ENCODE assay signal across 20 cellular contexts in the genomic region with DNA sequence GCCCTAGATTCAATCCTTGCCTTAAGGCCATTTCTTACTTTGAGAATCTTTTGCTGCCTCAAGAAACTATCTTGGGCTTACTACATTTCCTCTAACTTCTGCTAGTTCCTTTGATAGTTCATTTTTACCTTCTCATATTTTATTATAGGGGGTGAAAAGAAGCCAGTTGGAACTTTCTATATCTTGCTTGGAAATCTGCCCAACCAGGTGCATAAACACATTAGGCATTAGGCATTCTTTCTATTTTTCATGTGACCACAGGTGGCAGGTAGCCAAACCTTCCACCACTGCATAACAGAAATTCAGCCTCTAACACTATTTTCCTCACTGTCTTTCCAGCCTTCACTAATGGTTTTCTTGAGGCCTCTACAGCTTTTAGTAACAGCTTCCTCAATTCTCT.
A peak's percentile ranks its signal among the peaks of the same experiment; 100 is the strongest.
DNase-seq lines count a peak whose midpoint lies in the region; ATAC-seq and TF ChIP-seq lines count a peak whose summit lies in the region.
"Had no signal": no experiment of that assay in that cellular context is flagged by ENCODE, and none has a peak within 500 bp of the region (broad histone marks: within the 10 kb centered on the region; RNA-seq: fewer than 3 reads in every experiment).

No MANE protein-coding gene starts in this region.

- no peaks in the 10 kb centered on the region for H3K4me1 ChIP-seq in spleen
- H3K4me1 ChIP-seq: BLaER1, neural progenitor cell, sigmoid colon had no signal

- no peaks in the 10 kb centered on the region for H3K9me3 Mint-ChIP-seq in activated CD4-positive, alpha-beta memory T cell treated with anti-CD3 and anti-CD28 coated beads for 36 hours
- H3K9me3 Mint-ChIP-seq: activated naive CD4-positive, alpha-beta T cell treated with anti-CD3 and anti-CD28 coated beads, Interleukin-2, amount 50 U/mL, for 24 hours; effector memory CD8-positive, alpha-beta T cell; memory B cell; neural progenitor cell had no signal

- peaks cover 0 to 5% (median 0%) of the 10 kb centered on the region in 7 donors for H3K27me3 ChIP-seq in spleen (replicated peaks in 1 of 7)
- H3K27me3 ChIP-seq: BLaER1, neural progenitor cell, sigmoid colon had no signal

- TF ChIP-seq POLR2A in spleen (IDR thresholded peaks at IDR 0.05), result no peak

- H3K9me3 ChIP-seq in spleen, result peaks cover 0 to 4% (median 0%) of the 10 kb centered on the region in 8 donors
- H3K9me3 ChIP-seq: BLaER1, sigmoid colon had no signal

- peak; percentile 11; the same call in 1 of the 2 replicates for TF ChIP-seq RAD21 in Ishikawa (IDR thresholded peaks at IDR 0.05; ENCODE audit: low read depth)

- H3K4me1 Mint-ChIP-seq in activated CD4-positive, alpha-beta memory T cell treated with anti-CD3 and anti-CD28 coated beads for 36 hours (ENCODE audit: low read depth), result no peaks in the 10 kb centered on the region
- H3K4me1 Mint-ChIP-seq: activated B cell treated with CpG ODN at 0.5 μM for 24 hours; activated naive CD4-positive, alpha-beta T cell treated with anti-CD3 and anti-CD28 coated beads, Interleukin-2, amount 50 U/mL, for 24 hours; memory B cell; neural progenitor cell had no signal

- TF ChIP-seq CTCF in spleen (IDR thresholded peaks at IDR 0.05 in 8 of 11, conservative IDR thresholded peaks at IDR 0.05 in 3 of 11), result no peak

- POLR2A ChIA-PET in activated CD4-positive, alpha-beta memory T cell treated with anti-CD3 and anti-CD28 coated beads for 36 hours (lab: Charles Lee), result no interaction called here

- no peaks in the 10 kb centered on the region for H3K36me3 Mint-ChIP-seq in activated CD4-positive, alpha-beta memory T cell treated with anti-CD3 and anti-CD28 coated beads for 36 hours
- H3K36me3 Mint-ChIP-seq: activated naive CD4-positive, alpha-beta T cell treated with anti-CD3 and anti-CD28 coated beads, Interleukin-2, amount 50 U/mL, for 24 hours; memory B cell; neural progenitor cell; type B pancreatic cell had no signal

- no peak overlapping the region for H3K4me3 Mint-ChIP-seq in activated CD4-positive, alpha-beta memory T cell treated with anti-CD3 and anti-CD28 coated beads for 36 hours
- H3K4me3 Mint-ChIP-seq: activated B cell treated with CpG ODN at 0.5 μM for 24 hours; activated naive CD4-positive, alpha-beta T cell treated with anti-CD3 and anti-CD28 coated beads, Interleukin-2, amount 50 U/mL, for 24 hours; effector memory CD8-positive, alpha-beta T cell; memory B cell; neural progenitor cell; type B pancreatic cell had no signal

- DNase-seq in NCI-H2107 (lab: John Stamatoyannopoulos, UW) (peak; percentile 10), SHP77 treated with DMSO at 0.1 percent for 48 hours (lab: John Stamatoyannopoulos, UW) (peak; percentile 57), mucosa of gallbladder (ENCODE audit: low spot score) (peak; percentile 55), spleen (no peak), ecto neural progenitor cell (ENCODE audit: low spot score) (no peak)
- DNase-seq in activated CD4-positive, alpha-beta memory T cell treated with anti-CD3 and anti-CD28 coated beads for 36 hours, result no peak
- DNase-seq: activated B cell treated with CpG ODN at 0.5 μM for 24 hours; caudate nucleus; effector memory CD8-positive, alpha-beta T cell; IMR-90; NCI-H2171 treated with DMSO at 0.1 percent for 48 hours; sigmoid colon; stimulated activated CD4-positive, alpha-beta T cell treated with anti-CD3 and anti-CD28 coated beads, Interleukin-4, amount 100 ng/mL, for 24 hours had no signal

- no peak overlapping the region for H3K27ac ChIP-seq in spleen
- H3K27ac ChIP-seq: BLaER1, neural progenitor cell, sigmoid colon had no signal

- intact Hi-C loops in spleen (cut with DNase I; ENCODE audit: low total_unique reads), result no loop called here
- intact Hi-C loops in activated CD4-positive, alpha-beta memory T cell treated with anti-CD3 and anti-CD28 coated beads for 36 hours (cut with micrococcal nuclease), result no loop called here

- H3K36me3 ChIP-seq in spleen, result no peaks in the 10 kb centered on the region
- H3K36me3 ChIP-seq: BLaER1, neural progenitor cell, sigmoid colon had no signal

- TF ChIP-seq EP300 in Ishikawa (IDR thresholded peaks at IDR 0.05; ENCODE audit: borderline replicate concordance), result peak; percentile 96

- no peak overlapping the region for H3K4me3 ChIP-seq in spleen
- H3K4me3 ChIP-seq: BLaER1, neural progenitor cell, sigmoid colon had no signal

- CTCF ChIA-PET in activated CD4-positive, alpha-beta memory T cell treated with anti-CD3 and anti-CD28 coated beads for 36 hours (lab: Charles Lee), result no interaction called here

- ATAC-seq in GM18870 (IDR thresholded peaks at IDR 0.05; ENCODE audit: unreplicated experiment), result no peak
- ATAC-seq: effector memory CD8-positive, alpha-beta T cell had no signal

- no peaks in the 10 kb centered on the region for H3K27me3 Mint-ChIP-seq in activated CD4-positive, alpha-beta memory T cell treated with anti-CD3 and anti-CD28 coated beads for 36 hours
- H3K27me3 Mint-ChIP-seq: activated naive CD4-positive, alpha-beta T cell treated with anti-CD3 and anti-CD28 coated beads, Interleukin-2, amount 50 U/mL, for 24 hours; memory B cell had no signal

- H3K27ac Mint-ChIP-seq in activated CD4-positive, alpha-beta memory T cell treated with anti-CD3 and anti-CD28 coated beads for 36 hours, result no peak overlapping the region
- H3K27ac Mint-ChIP-seq: activated B cell treated with CpG ODN at 0.5 μM for 24 hours; activated naive CD4-positive, alpha-beta T cell treated with anti-CD3 and anti-CD28 coated beads, Interleukin-2, amount 50 U/mL, for 24 hours; effector memory CD8-positive, alpha-beta T cell; memory B cell; neural progenitor cell; type B pancreatic cell had no signal

TF ChIP-seq in Ishikawa, 13 proteins besides CTCF, POLR2A, EP300 and RAD21:
- TF ChIP-seq, protein P1, sequence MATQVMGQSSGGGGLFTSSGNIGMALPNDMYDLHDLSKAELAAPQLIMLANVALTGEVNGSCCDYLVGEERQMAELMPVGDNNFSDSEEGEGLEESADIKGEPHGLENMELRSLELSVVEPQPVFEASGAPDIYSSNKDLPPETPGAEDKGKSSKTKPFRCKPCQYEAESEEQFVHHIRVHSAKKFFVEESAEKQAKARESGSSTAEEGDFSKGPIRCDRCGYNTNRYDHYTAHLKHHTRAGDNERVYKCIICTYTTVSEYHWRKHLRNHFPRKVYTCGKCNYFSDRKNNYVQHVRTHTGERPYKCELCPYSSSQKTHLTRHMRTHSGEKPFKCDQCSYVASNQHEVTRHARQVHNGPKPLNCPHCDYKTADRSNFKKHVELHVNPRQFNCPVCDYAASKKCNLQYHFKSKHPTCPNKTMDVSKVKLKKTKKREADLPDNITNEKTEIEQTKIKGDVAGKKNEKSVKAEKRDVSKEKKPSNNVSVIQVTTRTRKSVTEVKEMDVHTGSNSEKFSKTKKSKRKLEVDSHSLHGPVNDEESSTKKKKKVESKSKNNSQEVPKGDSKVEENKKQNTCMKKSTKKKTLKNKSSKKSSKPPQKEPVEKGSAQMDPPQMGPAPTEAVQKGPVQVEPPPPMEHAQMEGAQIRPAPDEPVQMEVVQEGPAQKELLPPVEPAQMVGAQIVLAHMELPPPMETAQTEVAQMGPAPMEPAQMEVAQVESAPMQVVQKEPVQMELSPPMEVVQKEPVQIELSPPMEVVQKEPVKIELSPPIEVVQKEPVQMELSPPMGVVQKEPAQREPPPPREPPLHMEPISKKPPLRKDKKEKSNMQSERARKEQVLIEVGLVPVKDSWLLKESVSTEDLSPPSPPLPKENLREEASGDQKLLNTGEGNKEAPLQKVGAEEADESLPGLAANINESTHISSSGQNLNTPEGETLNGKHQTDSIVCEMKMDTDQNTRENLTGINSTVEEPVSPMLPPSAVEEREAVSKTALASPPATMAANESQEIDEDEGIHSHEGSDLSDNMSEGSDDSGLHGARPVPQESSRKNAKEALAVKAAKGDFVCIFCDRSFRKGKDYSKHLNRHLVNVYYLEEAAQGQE (IDR thresholded peaks at IDR 0.05; ENCODE audit: low read depth), result no peak
- TF ChIP-seq CEBPB (IDR thresholded peaks at IDR 0.05) (peak; percentile 31; the same call in 1 of the 2 replicates), YY1 (IDR thresholded peaks at IDR 0.05; ENCODE audit: low read depth) (no peak), CREB1 (IDR thresholded peaks at IDR 0.05; ENCODE audit: low read depth) (no peak), EGR1 (IDR thresholded peaks at IDR 0.05) (no peak), TCF12 (IDR thresholded peaks at IDR 0.05; ENCODE audit: low read depth) (peak; percentile 99), ZBTB7A (IDR thresholded peaks at IDR 0.05; ENCODE audit: low read depth) (no peak), NFIC (IDR thresholded peaks at IDR 0.05) (peak; percentile 100), TEAD4 (IDR thresholded peaks at IDR 0.05) (peak; percentile 96), FOXM1 (IDR thresholded peaks at IDR 0.05; ENCODE audit: borderline replicate concordance, low read depth) (peak; percentile 84), TAF1 (IDR thresholded peaks at IDR 0.05; ENCODE audit: low read depth) (no peak)
- TF ChIP-seq, protein P2, sequence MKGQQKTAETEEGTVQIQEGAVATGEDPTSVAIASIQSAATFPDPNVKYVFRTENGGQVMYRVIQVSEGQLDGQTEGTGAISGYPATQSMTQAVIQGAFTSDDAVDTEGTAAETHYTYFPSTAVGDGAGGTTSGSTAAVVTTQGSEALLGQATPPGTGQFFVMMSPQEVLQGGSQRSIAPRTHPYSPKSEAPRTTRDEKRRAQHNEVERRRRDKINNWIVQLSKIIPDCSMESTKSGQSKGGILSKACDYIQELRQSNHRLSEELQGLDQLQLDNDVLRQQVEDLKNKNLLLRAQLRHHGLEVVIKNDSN (IDR thresholded peaks at IDR 0.05), result peak; percentile 76
- TF ChIP-seq, protein P3, sequence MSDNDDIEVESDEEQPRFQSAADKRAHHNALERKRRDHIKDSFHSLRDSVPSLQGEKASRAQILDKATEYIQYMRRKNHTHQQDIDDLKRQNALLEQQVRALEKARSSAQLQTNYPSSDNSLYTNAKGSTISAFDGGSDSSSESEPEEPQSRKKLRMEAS (IDR thresholded peaks at IDR 0.05), result peak; percentile 59; the same call in 1 of the 2 replicates
TF ChIP-seq in Ishikawa: peak in this region for 7.

Comparison
In these comparisons a context has a peak if more than half of its experiments do, and no peak if none do; other contexts are left out.
1. DNase-seq: peak in NCI-H2107 (single experiment), SHP77 treated with DMSO at 0.1 percent for 48 hours (single experiment) and mucosa of gallbladder (single experiment); none in spleen (single experiment), activated CD4-positive, alpha-beta memory T cell treated with anti-CD3 and anti-CD28 coated beads for 36 hours (single experiment) and ecto neural progenitor cell (single experiment).